Comparison of ENCODE assay signal across 23 cellular contexts in genomic region chr17:61981323-61981722, GRCh38. TPM values are rescaled to one million over a fixed set of nuclear protein-coding genes. Genes with fewer than 3 reads are reported as not detected.
DNase-seq lines count a peak whose midpoint lies in the region; ATAC-seq and TF ChIP-seq lines count a peak whose summit lies in the region.
"Had no signal": no experiment of that assay in that cellular context is flagged by ENCODE, and none has a peak within 500 bp of the region (broad histone marks: within the 10 kb centered on the region; RNA-seq: fewer than 3 reads in every experiment).

No MANE protein-coding gene starts in this region.

- intact Hi-C loops in mammary epithelial cell (cut with micrococcal nuclease), result no loop called here
- intact Hi-C loops in breast epithelium (cut with DNase I; ENCODE audit: low total_unique reads), result no loop called here
- intact Hi-C loops in right cardiac atrium (cut with DNase I), result no loop called here

- H3K27ac ChIP-seq in mammary epithelial cell (ENCODE audit: insufficient read depth, low read depth, low read length) (no peak overlapping the region), breast epithelium (no peak overlapping the region), right cardiac atrium (ENCODE audit: low read length) (no peak overlapping the region)
- H3K27ac ChIP-seq: A549; BLaER1 treated with 17β-estradiol and CSF1 and Interleukin-3, amounts not matched to agents 10 nM and 100 nM; left lung; neutrophil; spleen; VCaP had no signal

- POLR2A ChIA-PET in WTC11 (lab: Charles Lee), result no interaction called here

- no peaks in the 10 kb centered on the region for H3K9me3 Mint-ChIP-seq in WTC11

- dilution Hi-C loops in mammary epithelial cell (cut with HindIII; ENCODE audit: low sequenced_read_pairs), result no loop called here

- no peak for TF ChIP-seq CTCF in mammary epithelial cell (conservative IDR thresholded peaks at IDR 0.05 in 1 of 2, IDR thresholded peaks at IDR 0.05 in 1 of 2; ENCODE audit: extremely low read depth in 1 of 2, insufficient read depth in 1 of 2, low read depth in 1 of 2, low read length in 2 of 2)
- no peak for TF ChIP-seq CTCF in breast epithelium (IDR thresholded peaks at IDR 0.05)
- no peak for TF ChIP-seq CTCF in WTC11 (IDR thresholded peaks at IDR 0.05)
- no peak for TF ChIP-seq CTCF in epithelial cell of esophagus (IDR thresholded peaks at IDR 0.05; ENCODE audit: insufficient read depth, low read depth, low read length, missing control alignments)

- H3K4me1 ChIP-seq in mammary epithelial cell (ENCODE audit: insufficient read depth, low read length) (no peaks in the 10 kb centered on the region), breast epithelium (no peaks in the 10 kb centered on the region), right cardiac atrium (ENCODE audit: control insufficient read depth, insufficient read depth, low read length) (no peaks in the 10 kb centered on the region)
- H3K4me1 ChIP-seq: A549; BLaER1 treated with 17β-estradiol and CSF1 and Interleukin-3, amounts not matched to agents 10 nM and 100 nM; left lung; spleen had no signal

- no TSS peak for BruUV-seq in mammary epithelial cell (replicated peaks; lab: Mats Ljungman, UMichigan)

- H2AFZ ChIP-seq in mammary epithelial cell (ENCODE audit: low read depth, low read length), result no peak overlapping the region

- CTCF ChIA-PET in mammary epithelial cell (lab: Charles Lee; ENCODE audit: low non-redundant PET), result no interaction called here
- CTCF ChIA-PET in WTC11 (lab: Charles Lee), result no interaction called here

- H3K4me1 Mint-ChIP-seq in WTC11, result no peaks in the 10 kb centered on the region

- H3K79me2 ChIP-seq in mammary epithelial cell (ENCODE audit: insufficient read depth, low read length), result peaks cover 36% of the 10 kb centered on the region

- H3K9ac ChIP-seq in mammary epithelial cell (ENCODE audit: insufficient read depth, low read length), result no peak overlapping the region
- H3K9ac ChIP-seq: BLaER1 treated with 17β-estradiol and CSF1 and Interleukin-3, amounts not matched to agents 10 nM and 100 nM had no signal

- peak overlapping the region; percentile 15; the same call in 1 of the 2 replicates for H3K27ac Mint-ChIP-seq in WTC11

- H3K4me3 Mint-ChIP-seq in WTC11, result no peak overlapping the region

- peaks cover 59% of the 10 kb centered on the region for H3K36me3 Mint-ChIP-seq in WTC11

- TF ChIP-seq POLR2A in breast epithelium (IDR thresholded peaks at IDR 0.05), result no peak

- H3K27me3 ChIP-seq in mammary epithelial cell (ENCODE audit: insufficient read depth, low read length) (no peaks in the 10 kb centered on the region), breast epithelium (no peaks in the 10 kb centered on the region), right cardiac atrium (ENCODE audit: control insufficient read depth, insufficient read depth) (no peaks in the 10 kb centered on the region)
- H3K27me3 ChIP-seq: BLaER1 treated with 17β-estradiol and CSF1 and Interleukin-3, amounts not matched to agents 10 nM and 100 nM; left lung; neutrophil; spleen had no signal

- DNase-seq in mammary epithelial cell (peak; percentile 10), breast epithelium (ENCODE audit: low spot score in 2 of 2) (no peak), WTC11 (ENCODE audit: low spot score) (no peak), epithelial cell of esophagus (ENCODE audit: low read depth) (peak; percentile 17), SW480 (ENCODE audit: low spot score) (no peak), right cardiac atrium (no peak), OCI-M1 (lab: John Stamatoyannopoulos, UW) (no peak)
- DNase-seq: activated CD4-positive, alpha-beta T cell treated with anti-CD3 and anti-CD28 coated beads, Interleukin-2, amount 50 U/mL, for 1 hour; activated CD8-positive, alpha-beta memory T cell treated with anti-CD3 and anti-CD28 coated beads, Interleukin-2, amount 50 U/mL, for 4 hours; GDM1; left lung; mucosa of descending colon; NCI-H2171 treated with DMSO at 0.1 percent for 48 hours; NCI-H69; SHP77; spleen; T-helper 1 cell had no signal

- H3K4me2 ChIP-seq in mammary epithelial cell (ENCODE audit: insufficient read depth, low read depth, low read length), result no peak overlapping the region
- H3K4me2 ChIP-seq: A549; BLaER1 treated with 17β-estradiol and CSF1 and Interleukin-3, amounts not matched to agents 10 nM and 100 nM had no signal

- H3K4me3 ChIP-seq in mammary epithelial cell (replicated peaks in 1 of 3; ENCODE audit: insufficient read depth in 1 of 3, low read depth in 2 of 3, low read length in 3 of 3), result no peak overlapping the region
- H3K4me3 ChIP-seq in breast epithelium, result no peak overlapping the region
- H3K4me3 ChIP-seq in epithelial cell of esophagus (ENCODE audit: low read length), result no peak overlapping the region
- no peak overlapping the region for H3K4me3 ChIP-seq in right cardiac atrium (ENCODE audit: low read length)
- H3K4me3 ChIP-seq: A549; BLaER1 treated with 17β-estradiol and CSF1 and Interleukin-3, amounts not matched to agents 10 nM and 100 nM; K562; left lung; mucosa of descending colon; spleen had no signal

- H3K27me3 Mint-ChIP-seq in WTC11 (ENCODE audit: low read depth), result no peaks in the 10 kb centered on the region

- H3K9me3 ChIP-seq in mammary epithelial cell (replicated peaks; ENCODE audit: insufficient read depth, low read length) (no peaks in the 10 kb centered on the region), breast epithelium (no peaks in the 10 kb centered on the region), right cardiac atrium (ENCODE audit: control insufficient read depth, low read length) (no peaks in the 10 kb centered on the region)
- H3K9me3 ChIP-seq: A549; BLaER1 treated with 17β-estradiol and CSF1 and Interleukin-3, amounts not matched to agents 10 nM and 100 nM; left lung; mucosa of descending colon; neutrophil; spleen had no signal

- H3K36me3 ChIP-seq in mammary epithelial cell (ENCODE audit: insufficient read depth, low read length) (peaks cover 37% of the 10 kb centered on the region), breast epithelium (peaks cover 8% of the 10 kb centered on the region)

- in situ Hi-C loops in mammary epithelial cell (cut with MboI; ENCODE audit: low sequenced_read_pairs in 2 of 2), result no loop called here

- ATAC-seq in WTC11 (no peak), HG02938 (IDR thresholded peaks at IDR 0.05; ENCODE audit: unreplicated experiment) (no peak), right cardiac atrium (no peak)
- ATAC-seq: A549, K562, left lung, mucosa of descending colon had no signal

- H4K20me1 ChIP-seq in mammary epithelial cell (ENCODE audit: insufficient read depth, low read length), result no peaks in the 10 kb centered on the region

TF ChIP-seq in WTC11, 78 proteins besides CTCF, POLR2A, EP300 and RAD21 (continues in another document):
- TF ChIP-seq CDX4 (CRISPR knock-in tag; IDR thresholded peaks at IDR 0.05; ENCODE audit: borderline replicate concordance) (no peak), ATF6 (CRISPR knock-in tag; IDR thresholded peaks at IDR 0.05) (no peak), ZNF396 (CRISPR knock-in tag; IDR thresholded peaks at IDR 0.05; ENCODE audit: borderline replicate concordance) (no peak), KAT7 (CRISPR knock-in tag; IDR thresholded peaks at IDR 0.05; ENCODE audit: borderline replicate concordance) (no peak), MLX (CRISPR knock-in tag; IDR thresholded peaks at IDR 0.05) (no peak)

RNA-seq across cellular contexts. Expression of gene INTS2, which starts 53.5 kb away (rescaled TPM):
- total RNA-seq in mammary epithelial cell (10 to 100 TPM; 14.4 to 20.3 TPM), breast epithelium (10 to 100 TPM in 2 of 3 donors, 1 to 10 TPM in 1; 8.3 to 15.2 (median 11.8) TPM), WTC11 (2021) (24.1 to 24.9 TPM (median 24.3 TPM) in 3 replicates), right cardiac atrium (10 to 100 TPM in 3 of 4 donors, 1 to 10 TPM in 1; 9.2 to 11.6 (median 10.6) TPM)
- polyA plus RNA-seq in mammary epithelial cell (5.5 TPM), right cardiac atrium (2.8 TPM)
- polyA minus RNA-seq in mammary epithelial cell, result 16.2 TPM

Comparison
In these comparisons a context has a peak if more than half of its experiments do, and no peak if none do; other contexts are left out.
1. DNase-seq: peak in mammary epithelial cell (single experiment) and epithelial cell of esophagus (single experiment); none in breast epithelium (0 of 2), WTC11 (single experiment), SW480 (single experiment), right cardiac atrium (0 of 3) and OCI-M1 (single experiment).